ENCODE assay signal across 8 cellular contexts in the genomic region with DNA sequence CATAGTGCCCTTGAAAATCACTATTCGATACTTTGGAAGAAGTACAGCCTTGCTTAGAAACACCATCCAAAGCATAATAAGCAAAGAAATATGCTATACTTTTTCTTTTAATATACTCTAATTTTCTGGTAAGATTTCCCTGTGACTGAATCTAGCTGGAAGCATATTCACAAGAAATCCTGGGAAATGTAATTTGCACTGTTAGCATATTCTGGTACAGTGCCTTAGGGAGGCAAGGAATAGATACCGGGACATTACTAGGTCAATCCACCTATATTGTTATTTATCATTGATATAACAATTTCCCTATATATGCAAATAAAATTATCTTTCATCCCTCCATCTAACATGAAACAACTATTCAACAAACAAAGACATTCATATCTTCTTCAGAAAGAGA.
"Had no signal": no experiment of that assay in that cellular context is flagged by ENCODE, and none has a peak within 500 bp of the region (broad histone marks: within the 10 kb centered on the region; RNA-seq: fewer than 3 reads in every experiment).

No MANE protein-coding gene starts in this region.

- ATAC-seq: GM12878 had no signal

- H3K4me3 ChIP-seq: GM12878 had no signal

- FAIRE-seq: G401.6, GM12878, GM12891, GM12892, GM18507, GM19239 had no signal

- DNase-seq: GDM1, GF-D8 had no signal
